29 cellular contexts compared by ENCODE assay signal in genomic region chr12:19746471-19746870, GRCh38.
"Had no signal": no experiment of that assay in that cellular context is flagged by ENCODE, and none has a peak within 500 bp of the region (broad histone marks: within the 10 kb centered on the region; RNA-seq: fewer than 3 reads in every experiment).

No MANE protein-coding gene starts in this region.

- H3K36me3 ChIP-seq: lower lobe of right lung, suprapubic skin, thoracic aorta, tibial artery, upper lobe of right lung had no signal

- H3K27me3 Mint-ChIP-seq: progenitor cell of endocrine pancreas; stimulated activated naive B cell treated with anti-CD40 and anti-IgM and Interleukin-4, amounts not matched to agents 10 μg/mL and 1 μg/mL and 100 μg/mL, for 72 hours had no signal

- H3K4me3 ChIP-seq: lower lobe of right lung, skin epidermis, suprapubic skin, thoracic aorta, tibial artery, upper lobe of right lung had no signal

- FAIRE-seq: keratinocyte, urothelium cell line had no signal

- H3K4me1 ChIP-seq: lower lobe of right lung, suprapubic skin, upper lobe of right lung had no signal

- H3K9me3 ChIP-seq: suprapubic skin, thoracic aorta, upper lobe of right lung had no signal

- H3K4me3 Mint-ChIP-seq: naive thymus-derived CD8-positive, alpha-beta T cell; nephron; neural crest cell; stimulated activated naive B cell treated with anti-CD40 and anti-IgM and Interleukin-4, amounts not matched to agents 10 μg/mL and 1 μg/mL and 100 μg/mL, for 72 hours had no signal

- H3K27ac Mint-ChIP-seq: progenitor cell of endocrine pancreas; stimulated activated naive B cell treated with anti-CD40 and anti-IgM and Interleukin-4, amounts not matched to agents 10 μg/mL and 1 μg/mL and 100 μg/mL, for 72 hours had no signal

- DNase-seq: hippocampal formation; kidney glomerular epithelial cell; left cardiac atrium; lower lobe of right lung; mammary epithelial cell; mesenchymal stem cell; naive thymus-derived CD8-positive, alpha-beta T cell; nucleus accumbens; retina; right cardiac atrium; stimulated activated CD4-positive, alpha-beta T cell treated with anti-CD3 and anti-CD28 coated beads, Interleukin-12 subunit alpha, Interleukin-12 subunit beta, amount 100 ng/mL, for 4 hours; stimulated activated CD4-positive, alpha-beta T cell treated with anti-CD3 and anti-CD28 coated beads, Interleukin-15, amount 100 ng/mL, for 24 hours; stimulated activated CD4-positive, alpha-beta T cell treated with anti-CD3 and anti-CD28 coated beads, Interleukin-2, amount 100 ng/mL, for 24 hours; stimulated activated CD4-positive, alpha-beta T cell treated with anti-CD3 and anti-CD28 coated beads, Interleukin-4, amount 100 ng/mL, for 1 hour; stimulated activated naive B cell treated with anti-CD40 and anti-IgM and Interleukin-4, amounts not matched to agents 10 μg/mL and 1 μg/mL and 100 μg/mL, for 72 hours; stimulated activated naive CD8-positive, alpha-beta T cell treated with anti-CD3 and anti-CD28 coated beads, Interleukin-15, Interleukin-2, amounts not matched to agents 100 U/mL and 50 U/mL, for 24 hours; tibial artery; trophoblast cell; upper lobe of right lung had no signal

- H3K27ac ChIP-seq: lower lobe of right lung, suprapubic skin, thoracic aorta, tibial artery, upper lobe of right lung had no signal

- H3K4me1 Mint-ChIP-seq: neural crest cell; stimulated activated naive B cell treated with anti-CD40 and anti-IgM and Interleukin-4, amounts not matched to agents 10 μg/mL and 1 μg/mL and 100 μg/mL, for 72 hours had no signal

- ATAC-seq: left cardiac atrium; left lobe of liver; lower lobe of right lung; naive thymus-derived CD8-positive, alpha-beta T cell; right cardiac atrium; sciatic nerve; stimulated activated naive B cell treated with anti-CD40 and anti-IgM and Interleukin-4, amounts not matched to agents 10 μg/mL and 1 μg/mL and 100 μg/mL, for 72 hours; stimulated activated naive CD8-positive, alpha-beta T cell treated with anti-CD3 and anti-CD28 coated beads, Interleukin-15, Interleukin-2, amounts not matched to agents 100 U/mL and 50 U/mL, for 24 hours; upper lobe of right lung had no signal

- H3K27me3 ChIP-seq: suprapubic skin, tibial artery, upper lobe of right lung had no signal
